ENCODE assay signal across 15 cellular contexts in the genomic region with DNA sequence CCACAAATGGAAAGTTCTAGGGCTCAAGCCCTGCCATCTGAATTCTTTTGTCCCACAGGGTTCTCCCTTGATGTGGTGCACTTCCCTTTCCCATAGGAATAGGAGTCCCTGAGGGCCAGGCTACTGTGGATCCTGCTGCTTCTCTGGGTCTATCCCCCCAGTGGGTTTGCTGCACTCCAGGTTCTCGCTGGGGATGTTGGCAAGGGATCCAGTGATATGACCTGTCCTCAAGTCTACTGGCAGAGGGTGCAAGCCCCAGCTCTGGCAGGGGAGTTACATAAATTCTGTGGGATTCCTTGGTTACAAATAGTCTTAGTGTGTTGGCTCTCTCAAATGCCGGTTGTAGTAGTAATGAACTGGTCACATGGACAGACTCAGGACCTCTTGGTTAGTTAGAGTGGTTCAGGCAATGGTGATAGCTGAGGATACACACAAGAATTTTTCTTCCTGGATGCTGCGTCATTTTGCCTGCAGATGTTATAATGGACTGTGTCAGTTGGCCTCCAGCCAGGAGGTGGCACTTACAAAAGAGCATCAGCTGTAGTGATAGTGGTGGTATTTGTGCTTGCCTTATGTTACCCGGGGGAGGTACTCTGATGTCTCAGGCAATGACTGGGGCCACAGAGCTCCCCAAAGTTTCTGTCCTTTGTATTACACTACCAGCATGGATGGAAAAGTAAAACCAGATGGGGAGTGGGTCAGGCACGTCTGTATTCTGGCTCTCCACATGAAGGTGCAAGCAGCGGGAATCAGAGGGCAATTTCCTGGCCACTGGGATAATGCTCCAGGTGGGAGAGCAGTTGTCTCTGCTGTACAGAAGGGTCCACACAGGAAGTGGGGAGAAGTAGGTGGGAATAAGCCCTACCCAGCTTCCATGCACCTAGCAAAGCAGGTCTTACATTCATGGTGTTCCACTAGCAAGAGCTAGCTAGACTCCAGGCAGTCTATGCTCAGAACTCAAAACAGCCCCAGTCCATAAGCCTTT.
"Had no signal": no experiment of that assay in that cellular context is flagged by ENCODE, and none has a peak within 500 bp of the region (broad histone marks: within the 10 kb centered on the region; RNA-seq: fewer than 3 reads in every experiment).

No MANE protein-coding gene starts in this region.

- H3K4me1 Mint-ChIP-seq: activated B cell treated with CpG ODN at 0.5 μM for 24 hours; activated CD4-positive, alpha-beta T cell treated with anti-CD3 and anti-CD28 coated beads, Interleukin-2, amount 10 ng/mL, durations not matched to agents 7 days and 5 days; activated naive CD4-positive, alpha-beta T cell treated with anti-CD3 and anti-CD28 coated beads, Interleukin-2, amount 50 U/mL, for 24 hours; central memory CD8-positive, alpha-beta T cell; nephron progenitor cell; stimulated activated naive CD8-positive, alpha-beta T cell treated with anti-CD3 and anti-CD28 coated beads, Interleukin-15, amount 100 ng/mL, for 72 hours had no signal

- H3K4me3 Mint-ChIP-seq: activated B cell treated with CpG ODN at 0.5 μM for 24 hours; activated CD4-positive, alpha-beta T cell treated with anti-CD3 and anti-CD28 coated beads, Interleukin-2, amount 10 ng/mL, durations not matched to agents 7 days and 5 days; activated naive CD4-positive, alpha-beta T cell treated with anti-CD3 and anti-CD28 coated beads, Interleukin-2, amount 50 U/mL, for 24 hours; central memory CD8-positive, alpha-beta T cell; nephron progenitor cell; stimulated activated naive CD8-positive, alpha-beta T cell treated with anti-CD3 and anti-CD28 coated beads, Interleukin-15, amount 100 ng/mL, for 72 hours had no signal

- H3K27ac Mint-ChIP-seq: activated B cell treated with CpG ODN at 0.5 μM for 24 hours; activated CD4-positive, alpha-beta T cell treated with anti-CD3 and anti-CD28 coated beads, Interleukin-2, amount 10 ng/mL, durations not matched to agents 7 days and 5 days; activated naive CD4-positive, alpha-beta T cell treated with anti-CD3 and anti-CD28 coated beads, Interleukin-2, amount 50 U/mL, for 24 hours; nephron progenitor cell; stimulated activated naive CD8-positive, alpha-beta T cell treated with anti-CD3 and anti-CD28 coated beads, Interleukin-15, amount 100 ng/mL, for 72 hours had no signal

- DNase-seq: activated B cell treated with CpG ODN at 0.5 μM for 24 hours; activated CD4-positive, alpha-beta T cell treated with anti-CD3 and anti-CD28 coated beads, Interleukin-2, amount 10 ng/mL, durations not matched to agents 7 days and 5 days; activated T-cell treated with anti-CD3 and anti-CD28 coated beads for 4 hours; cortex of kidney; effector CD8-positive, alpha-beta T cell; gastrocnemius medialis; heart right ventricle; left lung; nephron progenitor cell; ovary; stimulated activated CD4-positive, alpha-beta T cell treated with anti-CD3 and anti-CD28 coated beads, Interleukin-2, amount 100 ng/mL, for 48 hours; stimulated activated naive CD8-positive, alpha-beta T cell treated with anti-CD3 and anti-CD28 coated beads, Interleukin-15, amount 100 ng/mL, for 72 hours; testis had no signal

- H3K9me3 Mint-ChIP-seq: activated CD4-positive, alpha-beta T cell treated with anti-CD3 and anti-CD28 coated beads, Interleukin-2, amount 10 ng/mL, durations not matched to agents 7 days and 5 days; activated naive CD4-positive, alpha-beta T cell treated with anti-CD3 and anti-CD28 coated beads, Interleukin-2, amount 50 U/mL, for 24 hours had no signal

- H3K27ac ChIP-seq: gastrocnemius medialis, heart right ventricle, left lung, ovary, testis had no signal

- H3K36me3 Mint-ChIP-seq: activated naive CD4-positive, alpha-beta T cell treated with anti-CD3 and anti-CD28 coated beads, Interleukin-2, amount 50 U/mL, for 24 hours had no signal

- H3K27me3 ChIP-seq: gastrocnemius medialis, heart right ventricle, left lung, ovary, testis had no signal

- ATAC-seq: gastrocnemius medialis; left lung; stimulated activated naive CD8-positive, alpha-beta T cell treated with anti-CD3 and anti-CD28 coated beads, Interleukin-15, amount 100 ng/mL, for 72 hours had no signal

- H3K4me1 ChIP-seq: gastrocnemius medialis, heart right ventricle, left lung, testis had no signal

- H3K36me3 ChIP-seq: gastrocnemius medialis, heart right ventricle, left lung, ovary had no signal

- H3K27me3 Mint-ChIP-seq: activated B cell treated with CpG ODN at 0.5 μM for 24 hours; activated CD4-positive, alpha-beta T cell treated with anti-CD3 and anti-CD28 coated beads, Interleukin-2, amount 10 ng/mL, durations not matched to agents 7 days and 5 days; activated naive CD4-positive, alpha-beta T cell treated with anti-CD3 and anti-CD28 coated beads, Interleukin-2, amount 50 U/mL, for 24 hours; central memory CD8-positive, alpha-beta T cell; stimulated activated naive CD8-positive, alpha-beta T cell treated with anti-CD3 and anti-CD28 coated beads, Interleukin-15, amount 100 ng/mL, for 72 hours had no signal

- H3K4me3 ChIP-seq: gastrocnemius medialis, heart right ventricle, left lung, ovary, testis had no signal

- H3K9me3 ChIP-seq: gastrocnemius medialis, left lung, ovary, testis had no signal
